In genomic region chr14:66572836-66573235, GRCh38 we compare ENCODE assay signal across 20 cellular contexts.
DNase-seq lines count a peak whose midpoint lies in the region; ATAC-seq, FAIRE-seq and TF ChIP-seq lines count a peak whose summit lies in the region.
"Had no signal": no experiment of that assay in that cellular context is flagged by ENCODE, and none has a peak within 500 bp of the region (broad histone marks: within the 10 kb centered on the region; RNA-seq: fewer than 3 reads in every experiment).

No MANE protein-coding gene starts in this region.

- ATAC-seq in HG03139 (IDR thresholded peaks at IDR 0.05; ENCODE audit: unreplicated experiment) (no peak), HG03045 (IDR thresholded peaks at IDR 0.05; ENCODE audit: unreplicated experiment) (no peak)
- ATAC-seq: A549; CD8-positive, alpha-beta T cell had no signal

- H3K4me1 ChIP-seq in astrocyte (ENCODE audit: insufficient read depth, low read length) = no peaks in the 10 kb centered on the region
- H3K4me1 ChIP-seq in PC-9 (replicated peaks; ENCODE audit: insufficient read depth) = no peaks in the 10 kb centered on the region
- H3K4me1 ChIP-seq: A549; BLaER1 treated with 17β-estradiol and CSF1 and Interleukin-3, amounts not matched to agents 10 nM and 100 nM had no signal

- H4K20me1 ChIP-seq in astrocyte (ENCODE audit: insufficient read depth, low read length) = peaks cover 5% of the 10 kb centered on the region
- H4K20me1 ChIP-seq in PC-9 (ENCODE audit: insufficient read depth) = no peaks in the 10 kb centered on the region
- H4K20me1 ChIP-seq: BLaER1 treated with 17β-estradiol and CSF1 and Interleukin-3, amounts not matched to agents 10 nM and 100 nM had no signal

- no TSS peak for BruUV-seq in PC-9 (replicated peaks; lab: Mats Ljungman, UMichigan)

- no peak overlapping the region for H3K27ac Mint-ChIP-seq in astrocyte (ENCODE audit: unreplicated experiment)
- H3K27ac Mint-ChIP-seq in progenitor cell of endocrine pancreas = no peak overlapping the region
- H3K27ac Mint-ChIP-seq: CD8-positive, alpha-beta T cell had no signal

- no peak overlapping the region for H3K4me2 ChIP-seq in astrocyte (ENCODE audit: low read length)
- H3K4me2 ChIP-seq in PC-9 = no peak overlapping the region
- H3K4me2 ChIP-seq: A549; BLaER1 treated with 17β-estradiol and CSF1 and Interleukin-3, amounts not matched to agents 10 nM and 100 nM had no signal

- no peak overlapping the region for H3K9ac ChIP-seq in astrocyte (ENCODE audit: low read length)
- H3K9ac ChIP-seq: BLaER1 treated with 17β-estradiol and CSF1 and Interleukin-3, amounts not matched to agents 10 nM and 100 nM had no signal

- H3K36me3 Mint-ChIP-seq in astrocyte (ENCODE audit: low read depth, unreplicated experiment) (peaks cover 4% of the 10 kb centered on the region), progenitor cell of endocrine pancreas (ENCODE audit: insufficient read depth) (peaks cover 16% of the 10 kb centered on the region)

- H3K9me2 ChIP-seq in PC-9 (ENCODE audit: insufficient read depth) = no peaks in the 10 kb centered on the region

- FAIRE-seq in astrocyte (lab: Jason Lieb, UNC) = no peak
- FAIRE-seq: A549, H1 had no signal

- H3K27ac ChIP-seq in astrocyte (ENCODE audit: low read depth, low read length) (no peak overlapping the region), PC-9 (no peak overlapping the region)
- H3K27ac ChIP-seq: A549; BLaER1 treated with 17β-estradiol and CSF1 and Interleukin-3, amounts not matched to agents 10 nM and 100 nM; HL-60 had no signal

- H3K4me3 ChIP-seq in astrocyte (ENCODE audit: insufficient read depth, low read depth, low read length) = no peak overlapping the region
- H3K4me3 ChIP-seq in fibroblast of the aortic adventitia (ENCODE audit: low read depth, low read length) = no peak overlapping the region
- H3K4me3 ChIP-seq in PC-9 = no peak overlapping the region
- H3K4me3 ChIP-seq: A549; BLaER1 treated with 17β-estradiol and CSF1 and Interleukin-3, amounts not matched to agents 10 nM and 100 nM; MG63 had no signal

- no peaks in the 10 kb centered on the region for H3F3A ChIP-seq in PC-9 (ENCODE audit: insufficient read depth, low read depth)

- H3K79me2 ChIP-seq in astrocyte (ENCODE audit: insufficient read depth, low read length) (peaks cover 10% of the 10 kb centered on the region), PC-9 (ENCODE audit: low read depth) (0 out of 2 replicates have a peak, but pooled peaks cover 19% of the 10 kb centered on the region)

- CTCF ChIA-PET in PC-9 (lab: Charles Lee) = no interaction called here

- H3K27me3 ChIP-seq in astrocyte (ENCODE audit: insufficient read depth, low read length) = no peaks in the 10 kb centered on the region
- H3K27me3 ChIP-seq in PC-9 (ENCODE audit: insufficient read depth, low read depth) = no peaks in the 10 kb centered on the region
- H3K27me3 ChIP-seq: BLaER1 treated with 17β-estradiol and CSF1 and Interleukin-3, amounts not matched to agents 10 nM and 100 nM; MG63 had no signal

- H3K9me3 ChIP-seq in astrocyte (ENCODE audit: insufficient read depth, low read depth, low read length) = no peaks in the 10 kb centered on the region
- peaks cover 8% of the 10 kb centered on the region for H3K9me3 ChIP-seq in PC-9 (ENCODE audit: insufficient read depth, low read depth)
- H3K9me3 ChIP-seq: MG63 had no signal

- POLR2A ChIA-PET in PC-9 (lab: Charles Lee; ENCODE audit: unreplicated experiment) = no interaction called here

- H3K9me3 Mint-ChIP-seq in astrocyte (ENCODE audit: unreplicated experiment) (peaks cover 6% of the 10 kb centered on the region), progenitor cell of endocrine pancreas (ENCODE audit: low read depth) (peaks cover 39% of the 10 kb centered on the region)

- H2AFZ ChIP-seq in astrocyte (ENCODE audit: low read depth, low read length) (no peak overlapping the region), PC-9 (no peak overlapping the region)

- DNase-seq in ACHN = peak; percentile 3
- DNase-seq in EL = peak; percentile 2
- peak; percentile 51 for DNase-seq in astrocyte (ENCODE audit: low read depth)
- DNase-seq in fibroblast of the aortic adventitia (ENCODE audit: low read depth) = peak; percentile 1
- DNase-seq in progenitor cell of endocrine pancreas (ENCODE audit: low spot score, unreplicated experiment) = no peak
- DNase-seq in PC-9 = no peak
- DNase-seq: CD8-positive, alpha-beta T cell; DMS79; IMR-90; MG63; NCI-H1105 treated with DMSO at 0.1 percent for 48 hours; NCI-H1694; NCI-H2081 treated with DMSO at 0.1 percent for 48 hours; NCI-H774 had no signal

- intact Hi-C loops in PC-9 (cut with micrococcal nuclease; ENCODE audit: unreplicated experiment) = no loop called here

- H3K4me1 Mint-ChIP-seq in astrocyte (ENCODE audit: low read depth, unreplicated experiment) (no peaks in the 10 kb centered on the region), progenitor cell of endocrine pancreas (ENCODE audit: low read depth) (no peaks in the 10 kb centered on the region)

- H3K36me3 ChIP-seq in astrocyte (ENCODE audit: insufficient read depth, low read length) (no peaks in the 10 kb centered on the region), PC-9 (ENCODE audit: low read depth) (0 out of 2 replicates have a peak, but pooled peaks cover 3% of the 10 kb centered on the region)
- H3K36me3 ChIP-seq: MG63 had no signal

- TF ChIP-seq CTCF in astrocyte (IDR thresholded peaks at IDR 0.05; ENCODE audit: insufficient read depth, low read depth, low read length) (no peak), fibroblast of the aortic adventitia (IDR thresholded peaks at IDR 0.05; ENCODE audit: insufficient read depth, low read length) (no peak), progenitor cell of endocrine pancreas (IDR thresholded peaks at IDR 0.05; ENCODE audit: unreplicated experiment) (no peak), PC-9 (conservative IDR thresholded peaks at IDR 0.05) (no peak)

- H3K4me3 Mint-ChIP-seq in astrocyte (ENCODE audit: unreplicated experiment) (no peak overlapping the region), progenitor cell of endocrine pancreas (ENCODE audit: low read depth) (no peak overlapping the region)
- H3K4me3 Mint-ChIP-seq: CD8-positive, alpha-beta T cell had no signal

- in situ Hi-C loops in ACHN (cut with HindIII; ENCODE audit: low pct_ligation_motif_present, low pct_unique_long_range_greater_than_20kb, low sequenced_read_pairs) = no loop called here

- H3K27me3 Mint-ChIP-seq in astrocyte (ENCODE audit: low read depth, unreplicated experiment) (no peaks in the 10 kb centered on the region), progenitor cell of endocrine pancreas (no peaks in the 10 kb centered on the region)

Comparison
In these comparisons a context has a peak if more than half of its experiments do, and no peak if none do; other contexts are left out.
1. DNase-seq: peak in ACHN (single experiment), EL (single experiment), astrocyte (single experiment) and fibroblast of the aortic adventitia (single experiment); none in progenitor cell of endocrine pancreas (single experiment) and PC-9 (0 of 2).